15 cellular contexts compared by ENCODE assay signal in the genomic region with DNA sequence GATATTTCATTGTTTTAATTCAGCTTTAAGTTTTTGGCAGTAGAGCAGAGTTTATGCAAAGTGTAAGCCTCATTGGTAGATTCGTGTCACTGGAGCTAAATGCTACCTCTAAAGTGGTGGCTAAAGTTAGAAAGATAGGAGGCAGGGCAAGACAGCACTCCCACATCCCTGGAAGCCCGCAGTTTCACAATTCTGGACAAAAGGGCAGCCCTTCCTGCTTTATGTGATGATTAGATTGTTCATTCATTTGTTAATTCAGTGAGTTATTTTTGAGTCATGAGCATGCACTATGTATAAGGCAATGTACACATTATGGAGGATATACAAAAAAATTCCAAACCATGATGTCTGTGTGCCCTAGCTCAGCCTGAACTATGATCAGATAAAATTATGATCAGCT. TPM values are rescaled to one million over a fixed set of nuclear protein-coding genes. Genes with fewer than 3 reads are reported as not detected.
DNase-seq lines count a peak whose midpoint lies in the region; ATAC-seq and TF ChIP-seq lines count a peak whose summit lies in the region.
"Had no signal": no experiment of that assay in that cellular context is flagged by ENCODE, and none has a peak within 500 bp of the region (broad histone marks: within the 10 kb centered on the region; RNA-seq: fewer than 3 reads in every experiment).

No MANE protein-coding gene starts in this region.

- BruUV-seq in PC-3 (replicated peaks; lab: Mats Ljungman, UMichigan), result no TSS peak

- no peak for TF ChIP-seq CTCF in PC-3 (conservative IDR thresholded peaks at IDR 0.05; ENCODE audit: low read depth, low read length)
- no peak for TF ChIP-seq CTCF in choroid plexus epithelial cell (conservative IDR thresholded peaks at IDR 0.05; ENCODE audit: low read depth, low read length)
- no peak for TF ChIP-seq CTCF in colonic mucosa (IDR thresholded peaks at IDR 0.05)

- peak; percentile 92 for ATAC-seq in PC-3
- ATAC-seq in HG02571 (IDR thresholded peaks at IDR 0.05; ENCODE audit: unreplicated experiment), result no peak
- ATAC-seq: Panc1 had no signal

- H3K9me2 ChIP-seq in PC-3 (replicated peaks; ENCODE audit: low read length), result no peaks in the 10 kb centered on the region

- peak overlapping the region; percentile 28; the same call in 1 of the 2 replicates for H3K4me3 ChIP-seq in PC-3 (ENCODE audit: low read length)
- no peak overlapping the region for H3K4me3 ChIP-seq in choroid plexus epithelial cell (ENCODE audit: low read depth, low read length)
- H3K4me3 ChIP-seq in skeletal muscle cell (ENCODE audit: low read depth, low read length), result no peak overlapping the region
- no peak overlapping the region for H3K4me3 ChIP-seq in colonic mucosa

- H3K27me3 ChIP-seq in PC-3 (ENCODE audit: low read length) (no peaks in the 10 kb centered on the region), colonic mucosa (no peaks in the 10 kb centered on the region)
- H3K27me3 ChIP-seq: BE2C had no signal

- DNase-seq in HCEC 1CT, result peak; percentile 67
- peak; percentile 87 for DNase-seq in PC-3
- peak; percentile 18 for DNase-seq in choroid plexus epithelial cell (ENCODE audit: low read depth)
- DNase-seq in skeletal muscle cell (ENCODE audit: low read depth), result peak; percentile 8
- DNase-seq in stimulated activated naive CD4-positive, alpha-beta T cell (lab: John Stamatoyannopoulos, UW), result no peak
- DNase-seq in colonic mucosa, result no peak
- DNase-seq: BE2C; CD8-positive, alpha-beta memory T cell; NCI-H1048; NCI-H146; NCI-H2227 treated with DMSO at 0.1 percent for 48 hours; NCI-H69; SIG-M5 had no signal

- no peaks in the 10 kb centered on the region for H3K79me2 ChIP-seq in PC-3 (ENCODE audit: low read length)

- H3K36me3 ChIP-seq in PC-3 (ENCODE audit: low read depth, low read length), result no peaks in the 10 kb centered on the region
- no peaks in the 10 kb centered on the region for H3K36me3 ChIP-seq in colonic mucosa
- H3K36me3 ChIP-seq: BE2C had no signal

- H3K27ac ChIP-seq in PC-3 (ENCODE audit: low read length) (peak overlapping the region; percentile 94), colonic mucosa (no peak overlapping the region)

- no peaks in the 10 kb centered on the region for H3K9me3 ChIP-seq in PC-3 (ENCODE audit: low read length)
- no peaks in the 10 kb centered on the region for H3K9me3 ChIP-seq in colonic mucosa
- H3K9me3 ChIP-seq: BE2C had no signal

- intact Hi-C loops in PC-3 (cut with micrococcal nuclease) (no loop called here), colonic mucosa (cut with DNase I) (no loop called here)

- H3F3A ChIP-seq in PC-3 (ENCODE audit: low read length, unreplicated experiment), result no peaks in the 10 kb centered on the region

- H4K20me1 ChIP-seq in PC-3 (ENCODE audit: low read length), result no peaks in the 10 kb centered on the region

- H3K4me1 ChIP-seq in PC-3 (ENCODE audit: insufficient read depth, low read length) (peaks cover 16% of the 10 kb centered on the region), colonic mucosa (no peaks in the 10 kb centered on the region)
- H3K4me1 ChIP-seq: BE2C had no signal

- peak overlapping the region; percentile 70 for H3K4me2 ChIP-seq in PC-3 (ENCODE audit: low read length)

- CTCF ChIA-PET in PC-3 (lab: Charles Lee), result no interaction called here

- peak overlapping the region; percentile 53 for H3K9ac ChIP-seq in PC-3 (ENCODE audit: low read length)
- no peak overlapping the region for H3K9ac ChIP-seq in colonic mucosa (ENCODE audit: low read depth in 2 of 2, low read length in 2 of 2)

- peak overlapping the region; percentile 58 for H2AFZ ChIP-seq in PC-3 (ENCODE audit: low read length)

- POLR2A ChIA-PET in PC-3 (lab: Charles Lee; ENCODE audit: unreplicated experiment), result no interaction called here

RNA-seq across cellular contexts. Expression of a gene that starts 52.1 kb away (rescaled TPM):
- total RNA-seq in PC-3 (2014; rRNA removed), result 326 and 369 TPM in 2 replicates
- 100 to 1,000 TPM; 190 to 195 TPM for total RNA-seq in colonic mucosa

Comparison
In these comparisons a context has a peak if more than half of its experiments do, and no peak if none do; other contexts are left out.
1. DNase-seq: peak in HCEC 1CT (single experiment), PC-3 (single experiment), choroid plexus epithelial cell (single experiment) and skeletal muscle cell (single experiment); none in stimulated activated naive CD4-positive, alpha-beta T cell (0 of 6) and colonic mucosa (single experiment).